9 cellular contexts compared by ENCODE assay signal in the genomic region with DNA sequence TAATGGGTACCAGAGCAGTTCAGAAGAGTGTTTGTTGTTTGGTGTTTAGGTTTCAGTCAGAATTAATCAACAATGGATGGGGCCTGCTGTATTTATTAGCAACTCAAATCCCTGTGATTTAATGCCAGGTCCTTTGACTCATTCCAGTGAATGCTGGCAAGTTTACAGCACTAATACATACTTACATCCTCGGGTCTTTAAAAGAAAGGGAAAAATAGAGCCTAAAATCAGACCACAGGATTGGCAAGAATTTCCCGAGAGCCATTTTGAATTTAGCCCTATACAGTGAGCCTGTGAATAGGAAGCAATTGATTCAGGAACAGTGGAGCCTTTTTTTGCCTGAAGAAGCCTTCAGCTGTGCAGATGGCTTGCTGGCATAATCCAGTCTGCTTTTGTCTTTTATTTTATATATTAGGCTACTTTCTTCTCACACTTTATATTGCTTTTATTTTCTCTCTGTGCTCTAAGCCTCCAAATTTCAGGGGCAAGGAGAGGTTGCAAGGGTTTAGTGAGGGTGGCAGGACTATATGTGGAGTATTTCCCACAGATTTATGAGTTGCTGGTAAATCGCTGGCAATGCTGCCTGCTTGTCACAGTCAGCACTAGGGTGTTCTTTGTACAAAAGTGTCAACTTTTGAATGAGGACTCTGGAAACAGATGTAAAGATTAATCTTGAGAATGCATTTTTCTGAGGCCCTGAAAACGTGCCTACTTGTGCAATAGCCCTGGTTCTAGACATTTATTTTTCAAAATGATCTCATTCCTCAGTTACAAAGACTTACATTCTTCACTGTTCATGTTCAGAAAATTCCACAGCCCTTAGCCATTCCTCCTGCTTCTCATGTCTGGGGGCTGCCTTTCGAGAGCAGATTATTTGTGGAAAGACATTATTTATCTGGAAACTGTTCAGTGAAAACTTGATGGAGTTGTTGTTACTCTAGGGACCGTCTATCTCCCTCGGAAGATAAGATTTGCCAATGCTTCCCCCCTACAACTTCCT.
A peak's percentile ranks its signal among the peaks of the same experiment; 100 is the strongest.
DNase-seq lines count a peak whose midpoint lies in the region; ATAC-seq lines count a peak whose summit lies in the region.
"Had no signal": no experiment of that assay in that cellular context is flagged by ENCODE, and none has a peak within 500 bp of the region (broad histone marks: within the 10 kb centered on the region; RNA-seq: fewer than 3 reads in every experiment).

No MANE protein-coding gene starts in this region.

- H3K27ac ChIP-seq in rectal smooth muscle tissue (ENCODE audit: low read depth, low read length): peak overlapping the region; percentile 51
- H3K27ac ChIP-seq: VCaP had no signal

- ATAC-seq in left cardiac atrium: peak; percentile 82 to 96
- ATAC-seq in GM19467 (IDR thresholded peaks at IDR 0.05; ENCODE audit: unreplicated experiment): no peak
- ATAC-seq in stimulated activated memory B cell treated with anti-CD40 and anti-IgM and Interleukin-4, amounts not matched to agents 10 μg/mL and 1 μg/mL and 100 μg/mL, for 72 hours: no peak
- no peak for ATAC-seq in GM21825 (IDR thresholded peaks at IDR 0.05; ENCODE audit: unreplicated experiment)
- ATAC-seq in left lobe of liver: no peak

- intact Hi-C loops in left cardiac atrium (cut with DNase I): no loop called here

- peaks cover 3% of the 10 kb centered on the region for H3K4me1 ChIP-seq in rectal smooth muscle tissue (ENCODE audit: control insufficient read depth, insufficient read depth, low read length)

- DNase-seq in EL (peak; percentile 89), astrocyte of the hippocampus (ENCODE audit: low read depth, low spot score) (peak; percentile 97), left cardiac atrium (no peak), left lobe of liver (ENCODE audit: low spot score) (no peak)

- peaks cover 9% of the 10 kb centered on the region for H3K27me3 Mint-ChIP-seq in stimulated activated memory B cell treated with anti-CD40 and anti-IgM and Interleukin-4, amounts not matched to agents 10 μg/mL and 1 μg/mL and 100 μg/mL, for 72 hours

- peaks cover 3% of the 10 kb centered on the region for H3K9me3 Mint-ChIP-seq in stimulated activated memory B cell treated with anti-CD40 and anti-IgM and Interleukin-4, amounts not matched to agents 10 μg/mL and 1 μg/mL and 100 μg/mL, for 72 hours

- H3K9ac ChIP-seq in rectal smooth muscle tissue (ENCODE audit: low read length): no peak overlapping the region

- no peaks in the 10 kb centered on the region for H3K4me1 Mint-ChIP-seq in stimulated activated memory B cell treated with anti-CD40 and anti-IgM and Interleukin-4, amounts not matched to agents 10 μg/mL and 1 μg/mL and 100 μg/mL, for 72 hours

- no peak overlapping the region for H3K27ac Mint-ChIP-seq in stimulated activated memory B cell treated with anti-CD40 and anti-IgM and Interleukin-4, amounts not matched to agents 10 μg/mL and 1 μg/mL and 100 μg/mL, for 72 hours

- no peaks in the 10 kb centered on the region for H3K36me3 Mint-ChIP-seq in stimulated activated memory B cell treated with anti-CD40 and anti-IgM and Interleukin-4, amounts not matched to agents 10 μg/mL and 1 μg/mL and 100 μg/mL, for 72 hours

- no peak overlapping the region for H3K4me3 Mint-ChIP-seq in stimulated activated memory B cell treated with anti-CD40 and anti-IgM and Interleukin-4, amounts not matched to agents 10 μg/mL and 1 μg/mL and 100 μg/mL, for 72 hours

- no peaks in the 10 kb centered on the region for H3K36me3 ChIP-seq in rectal smooth muscle tissue (ENCODE audit: control insufficient read depth, insufficient read depth, low read length)

- H3K4me3 ChIP-seq in rectal smooth muscle tissue (ENCODE audit: low read length): no peak overlapping the region

- H3K27me3 ChIP-seq in rectal smooth muscle tissue (ENCODE audit: control insufficient read depth, insufficient read depth, low read length): no peaks in the 10 kb centered on the region

Comparison
In these comparisons a context has a peak if more than half of its experiments do, and no peak if none do; other contexts are left out.
1. DNase-seq: peak in EL (single experiment) and astrocyte of the hippocampus (single experiment); none in left cardiac atrium (single experiment) and left lobe of liver (single experiment).
2. ATAC-seq: peak in left cardiac atrium (2 of 2); none in GM19467 (single experiment), stimulated activated memory B cell treated with anti-CD40 and anti-IgM and Interleukin-4, amounts not matched to agents 10 μg/mL and 1 μg/mL and 100 μg/mL, for 72 hours (single experiment), GM21825 (single experiment) and left lobe of liver (single experiment).